In genomic region chr7:19143930-19144574, GRCh38 we compare ENCODE assay signal across 17 cellular contexts. TPM values are rescaled to one million over a fixed set of nuclear protein-coding genes. Genes with fewer than 3 reads are reported as not detected.
A peak's percentile ranks its signal among the peaks of the same experiment; 100 is the strongest.
DNase-seq lines count a peak whose midpoint lies in the region; ATAC-seq and TF ChIP-seq lines count a peak whose summit lies in the region.
"Had no signal": no experiment of that assay in that cellular context is flagged by ENCODE, and none has a peak within 500 bp of the region (broad histone marks: within the 10 kb centered on the region; RNA-seq: fewer than 3 reads in every experiment).

No MANE protein-coding gene starts in this region.

- peak overlapping the region; percentile 76; the same call in 1 of the 2 replicates for H3K4me3 Mint-ChIP-seq in HFFc6
- H3K4me3 Mint-ChIP-seq: activated naive CD4-positive, alpha-beta T cell treated with anti-CD3 and anti-CD28 coated beads, Interleukin-2, amount 10 ng/mL, durations not matched to agents 7 days and 5 days; CD4-positive, alpha-beta memory T cell; stimulated activated naive CD8-positive, alpha-beta T cell treated with anti-CD3 and anti-CD28 coated beads, Interleukin-15, amount 100 ng/mL, for 72 hours had no signal

- no peaks in the 10 kb centered on the region for H3K36me3 Mint-ChIP-seq in HFFc6 (ENCODE audit: low read depth)
- H3K36me3 Mint-ChIP-seq: activated naive CD4-positive, alpha-beta T cell treated with anti-CD3 and anti-CD28 coated beads, Interleukin-2, amount 10 ng/mL, durations not matched to agents 7 days and 5 days; CD4-positive, alpha-beta memory T cell had no signal

- no peak overlapping the region for H3K9ac ChIP-seq in smooth muscle cell (ENCODE audit: low read depth)

- H3K4me1 ChIP-seq in smooth muscle cell (ENCODE audit: low read depth): peaks cover 19% of the 10 kb centered on the region
- H3K4me1 ChIP-seq: foreskin keratinocyte had no signal

- H3K27ac ChIP-seq in brain microvascular endothelial cell (no peak overlapping the region), smooth muscle cell (ENCODE audit: low read depth) (no peak overlapping the region)
- H3K27ac ChIP-seq: foreskin keratinocyte had no signal

- H3K4me3 ChIP-seq in brain microvascular endothelial cell (ENCODE audit: low read depth, low read length): peak overlapping the region; percentile 42
- H3K4me3 ChIP-seq in smooth muscle cell: peak overlapping the region; percentile 47

- no peak overlapping the region for H3K27ac Mint-ChIP-seq in HFFc6
- H3K27ac Mint-ChIP-seq: activated naive CD4-positive, alpha-beta T cell treated with anti-CD3 and anti-CD28 coated beads, Interleukin-2, amount 10 ng/mL, durations not matched to agents 7 days and 5 days; CD4-positive, alpha-beta memory T cell; stimulated activated naive CD8-positive, alpha-beta T cell treated with anti-CD3 and anti-CD28 coated beads, Interleukin-15, amount 100 ng/mL, for 72 hours had no signal

- no peaks in the 10 kb centered on the region for H3K9me3 ChIP-seq in smooth muscle cell (replicated peaks; ENCODE audit: low read depth)

- no peaks in the 10 kb centered on the region for H3F3A ChIP-seq in smooth muscle cell (ENCODE audit: low read depth)

- H4K20me1 ChIP-seq in smooth muscle cell (ENCODE audit: low read depth): no peaks in the 10 kb centered on the region

- H3K4me2 ChIP-seq in smooth muscle cell: peak overlapping the region; percentile 87

- DNase-seq in HFFc6 (no peak), brain microvascular endothelial cell (no peak), islet precursor cell (peak; percentile 72), smooth muscle cell (lab: John Stamatoyannopoulos, UW; ENCODE audit: unreplicated experiment) (no peak), NCI-H1417 (lab: John Stamatoyannopoulos, UW) (no peak)
- DNase-seq: activated naive CD4-positive, alpha-beta T cell treated with anti-CD3 and anti-CD28 coated beads, Interleukin-2, amount 10 ng/mL, durations not matched to agents 7 days and 5 days; CD4-positive, alpha-beta memory T cell; cortex of kidney; foreskin keratinocyte; MM.1S; NCI-H226; occipital lobe; stimulated activated naive CD8-positive, alpha-beta T cell treated with anti-CD3 and anti-CD28 coated beads, Interleukin-15, amount 100 ng/mL, for 72 hours had no signal

- no peak for TF ChIP-seq CTCF in HFFc6 (IDR thresholded peaks at IDR 0.05)
- no peak for TF ChIP-seq CTCF in brain microvascular endothelial cell (IDR thresholded peaks at IDR 0.05; ENCODE audit: low read depth, low read length, missing control alignments)
- TF ChIP-seq CTCF in smooth muscle cell (IDR thresholded peaks at IDR 0.05; ENCODE audit: borderline replicate concordance, insufficient read depth, poor library complexity, severe bottlenecking): no peak

- in situ Hi-C loops in brain microvascular endothelial cell (cut with HindIII; ENCODE audit: low pct_ligation_motif_present, low sequenced_read_pairs): no loop called here

- H3K9me3 Mint-ChIP-seq in HFFc6: no peaks in the 10 kb centered on the region
- H3K9me3 Mint-ChIP-seq: activated naive CD4-positive, alpha-beta T cell treated with anti-CD3 and anti-CD28 coated beads, Interleukin-2, amount 10 ng/mL, durations not matched to agents 7 days and 5 days had no signal

- H3K36me3 ChIP-seq in brain microvascular endothelial cell (replicated peaks): no peaks in the 10 kb centered on the region
- no peaks in the 10 kb centered on the region for H3K36me3 ChIP-seq in smooth muscle cell (ENCODE audit: low read depth)

- H3K27me3 Mint-ChIP-seq in HFFc6 (ENCODE audit: insufficient read depth): peaks cover 11% of the 10 kb centered on the region

- H3K4me1 Mint-ChIP-seq in HFFc6 (ENCODE audit: low read depth): peaks cover 8% of the 10 kb centered on the region; the same call in 1 of the 2 replicates
- H3K4me1 Mint-ChIP-seq: activated naive CD4-positive, alpha-beta T cell treated with anti-CD3 and anti-CD28 coated beads, Interleukin-2, amount 10 ng/mL, durations not matched to agents 7 days and 5 days; CD4-positive, alpha-beta memory T cell had no signal

- H3K79me2 ChIP-seq in smooth muscle cell (ENCODE audit: low read depth): no peaks in the 10 kb centered on the region

- peak overlapping the region; percentile 91 for H2AFZ ChIP-seq in smooth muscle cell (ENCODE audit: low read depth)

- 4% methylated on average over 20 of the region's 26 CpGs for WGBS in smooth muscle cell (ENCODE audit: low lambda C conversion rate)

- H3K27me3 ChIP-seq in brain microvascular endothelial cell (replicated peaks): peaks cover 17% of the 10 kb centered on the region
- peaks cover 60% of the 10 kb centered on the region for H3K27me3 ChIP-seq in smooth muscle cell (ENCODE audit: low read depth)

- no peak for ATAC-seq in HG03196 (IDR thresholded peaks at IDR 0.05; ENCODE audit: unreplicated experiment)
- no peak for ATAC-seq in GM19351 (IDR thresholded peaks at IDR 0.05; ENCODE audit: unreplicated experiment)
- ATAC-seq: foreskin keratinocyte; stimulated activated naive CD8-positive, alpha-beta T cell treated with anti-CD3 and anti-CD28 coated beads, Interleukin-15, amount 100 ng/mL, for 72 hours had no signal

RNA-seq across cellular contexts. Expression of gene FERD3L, which starts 1.2 kb away (rescaled TPM):
- total RNA-seq in HFFc6 (2021; fragmentation: NEBNext Ultra II Directional; extraction: Animal tissue kit (Norgen Biotek cat#: 25700)): not detected
- not detected in 2 replicates for total RNA-seq in smooth muscle cell
- polyA plus RNA-seq in smooth muscle cell: not detected in 2 replicates
- total RNA-seq: CD4-positive, alpha-beta memory T cell; foreskin keratinocyte; liver; occipital lobe; T-helper 2 cell treated with Interferon-gamma antibody and Interleukin-4, amounts not matched to agents 100 ng/mL and 5 ng/mL, for 36 hours had no signal
- polyA plus RNA-seq: CD4-positive, alpha-beta memory T cell; foreskin keratinocyte; liver had no signal

RNA-seq across cellular contexts. Expression of gene TWIST1, which starts 26.6 kb away (rescaled TPM):
- 10 to 100 TPM; 37.7 to 47.8 (median 46.9) TPM for total RNA-seq in HFFc6 (2021; fragmentation: NEBNext Ultra II Directional; extraction: Animal tissue kit (Norgen Biotek cat#: 25700))
- total RNA-seq in smooth muscle cell: 33.2 and 51.3 TPM in 2 replicates
- polyA plus RNA-seq in smooth muscle cell: 45.6 and 58.0 TPM in 2 replicates
- total RNA-seq: CD4-positive, alpha-beta memory T cell had no signal
- polyA plus RNA-seq: CD4-positive, alpha-beta memory T cell had no signal
